Comparison of ENCODE assay signal across 1 cellular context in genomic region chr16:29815793-29816693, GRCh38.
TF ChIP-seq lines count a peak whose summit lies in the region.

TSS of gene PAGR1 (plus strand) at chr16:29816152. CDS start at chr16:29816526, 374 bp downstream.

TF ChIP-seq in GM12878, 131 proteins besides CTCF, POLR2A, EP300 and RAD21 (continued from another document and continues in another):
- TF ChIP-seq ZBTB33 (IDR thresholded peaks at IDR 0.05) (0 out of 2 replicates have a peak, but pooled peaks have one; percentile 18), CBX3 (IDR thresholded peaks at IDR 0.05; ENCODE audit: borderline replicate concordance, low read depth) (no peak), NBN (IDR thresholded peaks at IDR 0.05) (peak; percentile 96; the same call in 1 of the 2 replicates), TAF1 (IDR thresholded peaks at IDR 0.05; ENCODE audit: borderline replicate concordance, low read depth, low read length) (peak; percentile 90), PAX8 (IDR thresholded peaks at IDR 0.05) (no peak), PKNOX1 (IDR thresholded peaks at IDR 0.05) (peak; percentile 53; the same call in 1 of the 2 replicates), IRF4 (IDR thresholded peaks at IDR 0.05; ENCODE audit: low read depth, low read length) (no peak), CBX5 (IDR thresholded peaks at IDR 0.05; ENCODE audit: low read depth) (no peak), STAT3 (IDR thresholded peaks at IDR 0.05; ENCODE audit: low read depth, low read length) (no peak), EZH2 (IDR thresholded peaks at IDR 0.05; ENCODE audit: borderline replicate concordance, control insufficient read depth, low read depth, low read length) (no peak), RFX5 (IDR thresholded peaks at IDR 0.05; ENCODE audit: low read depth, low read length) (0 out of 2 replicates have a peak, but pooled peaks have one; percentile 31), SMAD1 (IDR thresholded peaks at IDR 0.05; ENCODE audit: low read depth, partially characterized antibody) (peak; percentile 57), STAT1 (conservative IDR thresholded peaks at IDR 0.05) (peak; percentile 92; the same call in 1 of the 2 replicates), MLLT1 (IDR thresholded peaks at IDR 0.05) (peak; percentile 94), NFIC (IDR thresholded peaks at IDR 0.05; ENCODE audit: low read depth, low read length) (no peak), ZNF592 (IDR thresholded peaks at IDR 0.05) (0 out of 2 replicates have a peak, but pooled peaks have one; percentile 56), NFYA (IDR thresholded peaks at IDR 0.05; ENCODE audit: borderline replicate concordance, low read depth, low read length) (no peak), BCL3 (IDR thresholded peaks at IDR 0.05; ENCODE audit: borderline replicate concordance, insufficient read depth, low read depth, low read length, poor library complexity, severe bottlenecking) (no peak), BRCA1 (IDR thresholded peaks at IDR 0.05; ENCODE audit: low read depth, low read length) (no peak), BCLAF1 (IDR thresholded peaks at IDR 0.05) (no peak), TCF7 (IDR thresholded peaks at IDR 0.05; ENCODE audit: borderline replicate concordance) (no peak), IRF3 (IDR thresholded peaks at IDR 0.05) (peak; percentile 33; the same call in 1 of the 2 replicates), NKRF (conservative IDR thresholded peaks at IDR 0.05) (peak; percentile 58), KLF5 (IDR thresholded peaks at IDR 0.05; ENCODE audit: partially characterized antibody) (peak; percentile 39), PRDM15 (CRISPR knock-in tag; IDR thresholded peaks at IDR 0.05) (no peak), GABPA (IDR thresholded peaks at IDR 0.05; ENCODE audit: low read depth) (no peak), E2F4 (IDR thresholded peaks at IDR 0.05; ENCODE audit: low read depth, low read length) (no peak; the same call in 1 of the 2 replicates), CHD1 (IDR thresholded peaks at IDR 0.05; ENCODE audit: low read depth, low read length) (no peak; the same call in none of the 2 replicates)
